ENCODE assay signal across 9 cellular contexts in genomic region chr2:132038179-132038882, GRCh38.
DNase-seq lines count a peak whose midpoint lies in the region; ATAC-seq, FAIRE-seq and TF ChIP-seq lines count a peak whose summit lies in the region.
"Had no signal": no experiment of that assay in that cellular context is flagged by ENCODE, and none has a peak within 500 bp of the region (broad histone marks: within the 10 kb centered on the region; RNA-seq: fewer than 3 reads in every experiment).

No MANE protein-coding gene starts in this region.

- intact Hi-C loops in K562 (cut with micrococcal nuclease), result no loop called here

- H3K4me2 ChIP-seq in K562 (ENCODE audit: insufficient read depth, low read length), result peak overlapping the region; percentile 24; the same call in 1 of the 2 replicates

- under 1% methylated on average over 39 of the region's 84 CpGs for WGBS in K562 (ENCODE audit: insufficient coverage, low coverage, missing lambda C conversion rate)
- WGBS in mesodermal cell (ENCODE audit: insufficient coverage in 2 of 2), 2 experiments, result 0 to 1% methylated on average over 19 to 21 of the region's 84 CpGs

- H3K36me3 ChIP-seq in K562 (ENCODE audit: control insufficient read depth, insufficient read depth, low read length) (no peaks in the 10 kb centered on the region), mesodermal cell (ENCODE audit: control insufficient read depth, insufficient read depth, low read length) (no peaks in the 10 kb centered on the region)

- H3K4me1 ChIP-seq in K562 (replicated peaks in 1 of 2; ENCODE audit: control insufficient read depth in 2 of 2, insufficient read depth in 2 of 2, low read length in 2 of 2), result peaks cover 0 to 14% of the 10 kb centered on the region in 2 experiments; a peak in 2 of 5 replicates
- no peaks in the 10 kb centered on the region for H3K4me1 ChIP-seq in mesodermal cell (ENCODE audit: control insufficient read depth, insufficient read depth, low read length, poor library complexity, severe bottlenecking)

- H2AFZ ChIP-seq in K562 (ENCODE audit: low read depth, low read length), result 0 out of 2 replicates have a peak overlapping the region, but pooled peaks have one; percentile 30

- no peaks in the 10 kb centered on the region for H3K79me2 ChIP-seq in K562 (ENCODE audit: control insufficient read depth, insufficient read depth, low read length)

- POLR2A ChIA-PET in AG04450 (lab: Yijun Ruan, JAX), result no interaction called here
- POLR2A ChIA-PET in K562 (lab: Yijun Ruan, JAX), result interaction anchor here (0.6 kb wide), 1 partner anchor 1280 kb away, joined by 3 read pairs; no protein-coding TSS in a partner anchor

- FAIRE-seq in K562 (lab: Jason Lieb, UNC), result no peak

- no peak for DNase-seq in AG04450 (ENCODE audit: low read depth, low spot score)
- peak in 3 of 4 experiments; percentile 2 to 17 (median 12) for DNase-seq in K562 (ENCODE audit: extremely low read depth in 1 of 4, low spot score in 3 of 4)
- no peak for DNase-seq in SKM-1 (lab: John Stamatoyannopoulos, UW; ENCODE audit: unreplicated experiment)
- DNase-seq in NCI-H1092 (lab: John Stamatoyannopoulos, UW), result no peak
- no peak for DNase-seq in NCI-H1436 treated with DMSO at 0.1 percent for 48 hours (lab: John Stamatoyannopoulos, UW)
- no peak for DNase-seq in DMS114 treated with DMSO at 0.1 percent for 48 hours (lab: John Stamatoyannopoulos, UW; ENCODE audit: unreplicated experiment)
- DNase-seq: SIG-M5 had no signal

- peak overlapping the region in 1 of 2 experiments; percentile 82; a peak in 2 of 4 replicates for H3K9ac ChIP-seq in K562 (ENCODE audit: insufficient read depth in 1 of 2, low read depth in 2 of 2, low read length in 2 of 2)

- TF ChIP-seq CTCF in AG04450 (IDR thresholded peaks at IDR 0.05; ENCODE audit: low read depth, low read length) (no peak), K562 (IDR thresholded peaks at IDR 0.05 in 2 of 3, conservative IDR thresholded peaks at IDR 0.05 in 1 of 3; ENCODE audit: insufficient read depth in 2 of 3, low read depth in 1 of 3, low read length in 3 of 3) (no peak)

- peaks cover 9% of the 10 kb centered on the region; the same call in 1 of the 2 replicates for H3K9me3 ChIP-seq in AG04450 (ENCODE audit: control insufficient read depth, insufficient read depth, low read length)
- no peaks in the 10 kb centered on the region for H3K9me3 ChIP-seq in K562 (replicated peaks; ENCODE audit: control insufficient read depth, insufficient read depth, low read depth, low read length)
- H3K9me3 ChIP-seq in mesodermal cell (ENCODE audit: control insufficient read depth, low read length), result no peaks in the 10 kb centered on the region

- H3K27me3 ChIP-seq in AG04450 (ENCODE audit: control insufficient read depth, insufficient read depth, low read length), result peaks cover 27% of the 10 kb centered on the region
- H3K27me3 ChIP-seq in K562 (ENCODE audit: control insufficient read depth in 2 of 2, insufficient read depth in 2 of 2, low read length in 2 of 2), result peaks cover 11 to 14% of the 10 kb centered on the region in 2 experiments; a peak in 3 of 5 replicates

- BruUV-seq in K562 (replicated peaks; lab: Mats Ljungman, UMichigan), result no TSS peak

- CTCF ChIA-PET in AG04450 (lab: Charles Lee), result no interaction called here
- CTCF ChIA-PET in K562 (lab: Yijun Ruan, JAX; ENCODE audit: low intra/inter-chr PET ratio), result no interaction called here

- no peak for TF ChIP-seq POLR2A in K562 (conservative IDR thresholded peaks at IDR 0.05)

- TF ChIP-seq EP300 in K562 (IDR thresholded peaks at IDR 0.05; ENCODE audit: low read length), result no peak

- TF ChIP-seq RAD21 in K562 (CRISPR knock-in tag; conservative IDR thresholded peaks at IDR 0.05 in 1 of 2, IDR thresholded peaks at IDR 0.05 in 1 of 2), result no peak

- peak; percentile 20; the same call in 1 of the 3 replicates for ATAC-seq in K562

- no peaks in the 10 kb centered on the region for H4K20me1 ChIP-seq in K562 (replicated peaks; ENCODE audit: control insufficient read depth, insufficient read depth, low read length)

- in situ Hi-C loops in K562 (cut with MboI), result loop anchor here (25.0 kb wide), 1 partner anchor 99 kb away; no protein-coding TSS in a partner anchor

- H3K4me3 ChIP-seq in AG04450 (ENCODE audit: low read depth, low read length) (peak overlapping the region; percentile 20; the same call in 1 of the 2 replicates), GM08714 (ENCODE audit: low read length) (peak overlapping the region; percentile 14; the same call in 1 of the 2 replicates), K562 (peak overlapping the region; percentile 48), mesodermal cell (ENCODE audit: extremely low read depth, insufficient read depth, low read length, poor library complexity, severe bottlenecking) (peak overlapping the region; percentile 63)

- no peak overlapping the region for H3K27ac ChIP-seq in AG04450 (ENCODE audit: low read depth, low read length)
- no peak overlapping the region for H3K27ac ChIP-seq in K562 (ENCODE audit: extremely low read depth, low read depth, low read length)
- H3K27ac ChIP-seq in mesodermal cell (ENCODE audit: low read depth, low read length, severe bottlenecking), result no peak overlapping the region

- no peaks in the 10 kb centered on the region for H3K9me1 ChIP-seq in K562 (ENCODE audit: control insufficient read depth, insufficient read depth, low read length)

TF ChIP-seq in K562, 482 proteins besides CTCF, POLR2A, EP300 and RAD21 (continues in another document):
- TF ChIP-seq ZBED1 (IDR thresholded peaks at IDR 0.05) (no peak), ZNF280A (IDR thresholded peaks at IDR 0.05; ENCODE audit: low read depth, partially characterized antibody) (no peak), ZNF41 (CRISPR knock-in tag; conservative IDR thresholded peaks at IDR 0.05) (no peak), DIDO1 (tag; IDR thresholded peaks at IDR 0.05; ENCODE audit: low read depth) (no peak), CBX2 (IDR thresholded peaks at IDR 0.05; ENCODE audit: insufficient read depth, low read length, poor library complexity, severe bottlenecking) (peak; percentile 62), ZNF512 (tag; IDR thresholded peaks at IDR 0.05) (peak; percentile 90), ASH1L (IDR thresholded peaks at IDR 0.05; ENCODE audit: borderline replicate concordance, low read depth, partially characterized antibody) (no peak), CCNT2 (IDR thresholded peaks at IDR 0.05; ENCODE audit: borderline replicate concordance, extremely low read depth, insufficient read length, low read depth, low read length) (no peak), TSC22D4 (tag; IDR thresholded peaks at IDR 0.05) (no peak), CBX5 (IDR thresholded peaks at IDR 0.05; ENCODE audit: borderline replicate concordance, low read depth) (no peak), TEAD4 (IDR thresholded peaks at IDR 0.05; ENCODE audit: low read length) (no peak), TEAD4 (CRISPR knock-in tag; IDR thresholded peaks at IDR 0.05; ENCODE audit: borderline replicate concordance) (no peak), PHTF2 (CRISPR knock-in tag; IDR thresholded peaks at IDR 0.05) (no peak), ZNF282 (CRISPR knock-in tag; IDR thresholded peaks at IDR 0.05) (no peak), ZSCAN29 (IDR thresholded peaks at IDR 0.05) (peak; percentile 62; the same call in 1 of the 2 replicates), EZH2 (IDR thresholded peaks at IDR 0.05; ENCODE audit: borderline replicate concordance, low read depth, low read length) (0 out of 2 replicates have a peak, but pooled peaks have one; percentile 83), TAF1 (IDR thresholded peaks at IDR 0.05; ENCODE audit: control insufficient read depth, extremely low read depth, insufficient read depth, low read length, severe bottlenecking) (no peak)
- TF ChIP-seq, protein P1, sequence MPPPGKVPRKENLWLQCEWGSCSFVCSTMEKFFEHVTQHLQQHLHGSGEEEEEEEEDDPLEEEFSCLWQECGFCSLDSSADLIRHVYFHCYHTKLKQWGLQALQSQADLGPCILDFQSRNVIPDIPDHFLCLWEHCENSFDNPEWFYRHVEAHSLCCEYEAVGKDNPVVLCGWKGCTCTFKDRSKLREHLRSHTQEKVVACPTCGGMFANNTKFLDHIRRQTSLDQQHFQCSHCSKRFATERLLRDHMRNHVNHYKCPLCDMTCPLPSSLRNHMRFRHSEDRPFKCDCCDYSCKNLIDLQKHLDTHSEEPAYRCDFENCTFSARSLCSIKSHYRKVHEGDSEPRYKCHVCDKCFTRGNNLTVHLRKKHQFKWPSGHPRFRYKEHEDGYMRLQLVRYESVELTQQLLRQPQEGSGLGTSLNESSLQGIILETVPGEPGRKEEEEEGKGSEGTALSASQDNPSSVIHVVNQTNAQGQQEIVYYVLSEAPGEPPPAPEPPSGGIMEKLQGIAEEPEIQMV (tag; conservative IDR thresholded peaks at IDR 0.05; ENCODE audit: low read depth), result no peak

Comparison
In these comparisons a context has a peak if more than half of its experiments do, and no peak if none do; other contexts are left out.
1. DNase-seq: peak in K562 (3 of 4); none in AG04450 (single experiment), SKM-1 (single experiment), NCI-H1092 (single experiment), NCI-H1436 treated with DMSO at 0.1 percent for 48 hours (single experiment) and DMS114 treated with DMSO at 0.1 percent for 48 hours (single experiment).
2. Peak in every context shown above with its lines, with median percentiles within 50 percentile points of each other: H3K4me3 ChIP-seq.